1 cellular context compared by ENCODE assay signal in genomic region chr15:56608140-56608778, GRCh38.
TF ChIP-seq lines count a peak whose summit lies in the region.

No MANE protein-coding gene starts in this region.

TF ChIP-seq in GM12878, 131 proteins besides CTCF, POLR2A, EP300 and RAD21 (continued from another document):
- TF ChIP-seq ZBTB11 (CRISPR knock-in tag; IDR thresholded peaks at IDR 0.05) (no peak), SPI1 (IDR thresholded peaks at IDR 0.05; ENCODE audit: borderline replicate concordance, insufficient read depth, low read depth, low read length) (no peak), NR2C2 (IDR thresholded peaks at IDR 0.05; ENCODE audit: borderline replicate concordance, control insufficient read depth, insufficient read length, low read depth) (no peak), MLLT1 (IDR thresholded peaks at IDR 0.05) (no peak), MTA2 (IDR thresholded peaks at IDR 0.05; ENCODE audit: low read depth) (peak; percentile 51; the same call in 1 of the 2 replicates), MEF2B (IDR thresholded peaks at IDR 0.05; ENCODE audit: partially characterized antibody, poor library complexity, severe bottlenecking) (peak; percentile 37), BCL11A (IDR thresholded peaks at IDR 0.05; ENCODE audit: low read depth, low read length) (peak; percentile 35; the same call in 1 of the 2 replicates), BHLHE40 (IDR thresholded peaks at IDR 0.05; ENCODE audit: borderline replicate concordance in 1 of 2, low read depth in 2 of 2, low read length in 1 of 2) (peak in 1 of 2 experiments; percentile 55; a peak in 3 of 4 replicates), IKZF2 (IDR thresholded peaks at IDR 0.05) (peak; percentile 48 to 57; a peak in 3 of 4 replicates), POU2F2 (IDR thresholded peaks at IDR 0.05; ENCODE audit: borderline replicate concordance, low read depth, low read length) (peak; percentile 88; the same call in 1 of the 3 replicates), MYB (IDR thresholded peaks at IDR 0.05; ENCODE audit: borderline replicate concordance, low read depth, low read length) (no peak), RELB (IDR thresholded peaks at IDR 0.05; ENCODE audit: low read depth) (no peak), MEF2A (IDR thresholded peaks at IDR 0.05; ENCODE audit: insufficient read depth, low read depth, low read length) (peak; percentile 14; the same call in 1 of the 2 replicates), KLF5 (IDR thresholded peaks at IDR 0.05; ENCODE audit: partially characterized antibody) (no peak), HDGF (IDR thresholded peaks at IDR 0.05) (no peak), CUX1 (IDR thresholded peaks at IDR 0.05; ENCODE audit: insufficient replicate concordance, low read depth, low read length) (peak; percentile 34), NR2F1 (conservative IDR thresholded peaks at IDR 0.05) (peak; percentile 73)
TF ChIP-seq in GM12878: peak in this region for 20.
